Comparison of ENCODE assay signal across 9 cellular contexts in the genomic region with DNA sequence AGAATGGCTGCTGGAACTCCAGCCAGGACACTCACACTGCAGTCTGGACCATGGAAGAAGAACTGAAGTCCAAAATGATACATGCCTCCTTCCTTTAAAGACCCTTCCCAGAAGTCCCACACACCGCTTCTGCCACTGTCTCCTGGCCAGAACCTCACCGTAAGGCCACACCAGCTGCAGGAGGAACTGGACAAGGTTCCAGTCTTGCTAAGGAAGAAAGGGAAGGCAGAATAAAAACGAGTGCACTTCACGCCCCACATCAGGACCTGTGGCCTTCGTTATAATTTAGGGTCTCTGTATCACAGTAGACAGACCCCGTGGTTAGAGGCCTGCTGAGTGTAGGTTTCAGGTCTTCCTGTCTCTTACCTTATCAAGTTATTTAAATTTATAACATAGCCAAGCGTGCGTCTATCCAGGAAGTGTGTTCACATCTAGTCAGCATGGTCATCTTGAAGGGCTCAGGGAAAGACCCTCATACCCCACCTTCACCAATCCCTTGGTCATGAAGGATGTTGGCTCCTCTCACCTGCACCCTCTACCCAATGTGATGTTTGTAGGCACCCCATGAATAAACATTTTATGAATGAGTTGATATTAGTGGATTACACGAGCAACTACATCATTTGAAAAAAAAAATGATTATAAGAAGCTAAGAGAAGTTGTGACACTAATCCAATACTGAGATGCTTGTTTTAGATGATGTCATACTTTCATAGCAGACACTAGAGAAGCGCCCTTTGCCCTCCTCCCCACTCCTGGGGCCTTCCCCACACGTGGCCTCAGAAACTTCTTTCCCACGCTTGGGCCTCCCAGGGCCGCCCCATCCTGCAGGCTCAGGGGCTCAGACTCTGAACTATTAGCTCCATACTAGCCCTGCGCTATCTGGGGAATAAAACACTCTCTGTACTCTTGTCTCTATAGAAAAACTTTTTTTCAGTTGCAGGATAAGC.
DNase-seq lines count a peak whose midpoint lies in the region; ATAC-seq and TF ChIP-seq lines count a peak whose summit lies in the region.
"Had no signal": no experiment of that assay in that cellular context is flagged by ENCODE, and none has a peak within 500 bp of the region (broad histone marks: within the 10 kb centered on the region; RNA-seq: fewer than 3 reads in every experiment).

No MANE protein-coding gene starts in this region.

- H3K27me3 ChIP-seq in SU-DHL-6 (ENCODE audit: low read length) = no peaks in the 10 kb centered on the region
- H3K27me3 ChIP-seq in left lung = no peaks in the 10 kb centered on the region
- peaks cover 47% of the 10 kb centered on the region for H3K27me3 ChIP-seq in PC-9 (ENCODE audit: insufficient read depth, low read depth)
- no peaks in the 10 kb centered on the region for H3K27me3 ChIP-seq in SK-N-SH (ENCODE audit: insufficient read depth)

- H2AFZ ChIP-seq in SU-DHL-6 (ENCODE audit: low read depth, low read length, severe bottlenecking) (no peak overlapping the region), PC-9 (no peak overlapping the region), SK-N-SH (ENCODE audit: low read depth) (no peak overlapping the region)

- CTCF ChIA-PET in PC-9 (lab: Charles Lee) = no interaction called here
- CTCF ChIA-PET in SK-N-SH (lab: Yijun Ruan, JAX) = interaction anchor here (1.7 kb wide), 1 partner anchor 11 kb away, joined by 10 read pairs; no protein-coding TSS in a partner anchor

- BruUV-seq in PC-9 (replicated peaks; lab: Mats Ljungman, UMichigan) = no TSS peak

- H3K4me1 ChIP-seq in left lung = peaks cover 0 to 53% of the 10 kb centered on the region in 2 donors
- no peaks in the 10 kb centered on the region for H3K4me1 ChIP-seq in PC-9 (replicated peaks; ENCODE audit: insufficient read depth)
- peaks cover 0 to 24% of the 10 kb centered on the region in 2 experiments; a peak in 1 of 4 replicates for H3K4me1 ChIP-seq in SK-N-SH (ENCODE audit: control insufficient read depth in 1 of 2, insufficient read depth in 2 of 2, low read depth in 1 of 2, low read length in 1 of 2)

- H3K4me2 ChIP-seq in SU-DHL-6 (ENCODE audit: low read depth, low read length, poor library complexity, severe bottlenecking) = peak overlapping the region; percentile 63
- H3K4me2 ChIP-seq in PC-9 = no peak overlapping the region
- no peak overlapping the region for H3K4me2 ChIP-seq in SK-N-SH

- H4K20me1 ChIP-seq in SU-DHL-6 (ENCODE audit: low read depth, low read length) (no peaks in the 10 kb centered on the region), PC-9 (ENCODE audit: insufficient read depth) (no peaks in the 10 kb centered on the region), SK-N-SH (ENCODE audit: insufficient read depth) (no peaks in the 10 kb centered on the region)

- intact Hi-C loops in left lung (cut with DNase I) = no loop called here
- intact Hi-C loops in PC-9 (cut with micrococcal nuclease; ENCODE audit: unreplicated experiment) = no loop called here

- H3K27ac ChIP-seq in SU-DHL-6 (ENCODE audit: low read depth, low read length) = 0 out of 2 replicates have a peak overlapping the region, but pooled peaks have one; percentile 94
- H3K27ac ChIP-seq in left lung = peak overlapping the region in 1 of 2 donors; percentile 88
- no peak overlapping the region for H3K27ac ChIP-seq in PC-9
- H3K27ac ChIP-seq in SK-N-SH (ENCODE audit: low read depth in 2 of 2, low read length in 1 of 2) = no peak overlapping the region
- H3K27ac ChIP-seq: HL-60 had no signal

- POLR2A ChIA-PET in PC-9 (lab: Charles Lee; ENCODE audit: unreplicated experiment) = no interaction called here
- POLR2A ChIA-PET in SK-N-SH (lab: Yijun Ruan, JAX) = no interaction called here

- no peaks in the 10 kb centered on the region for H3K79me2 ChIP-seq in SU-DHL-6 (ENCODE audit: insufficient read depth, low read length)
- no peaks in the 10 kb centered on the region for H3K79me2 ChIP-seq in PC-9 (ENCODE audit: low read depth)
- no peaks in the 10 kb centered on the region for H3K79me2 ChIP-seq in SK-N-SH (ENCODE audit: insufficient read depth)

- ATAC-seq in GM18873 (IDR thresholded peaks at IDR 0.05; ENCODE audit: low FRiP score, unreplicated experiment) (peak; percentile 58), HG02642 (IDR thresholded peaks at IDR 0.05; ENCODE audit: poor library complexity, unreplicated experiment) (peak; percentile 58), left lung (no peak)

- H3K36me3 ChIP-seq in SU-DHL-6 (ENCODE audit: low read length) = no peaks in the 10 kb centered on the region
- no peaks in the 10 kb centered on the region for H3K36me3 ChIP-seq in left lung
- no peaks in the 10 kb centered on the region for H3K36me3 ChIP-seq in PC-9 (ENCODE audit: low read depth)
- no peaks in the 10 kb centered on the region for H3K36me3 ChIP-seq in SK-N-SH (replicated peaks in 1 of 2; ENCODE audit: control insufficient read depth in 1 of 2, insufficient read depth in 2 of 2, low read length in 1 of 2)

- TF ChIP-seq CTCF in SU-DHL-6 (IDR thresholded peaks at IDR 0.05; ENCODE audit: insufficient read depth, low read length, poor library complexity, severe bottlenecking) (no peak), left lung (IDR thresholded peaks at IDR 0.05) (no peak), PC-9 (conservative IDR thresholded peaks at IDR 0.05) (no peak), SK-N-SH (IDR thresholded peaks at IDR 0.05) (no peak)

- no peak overlapping the region for H3K4me3 ChIP-seq in SU-DHL-6 (ENCODE audit: insufficient read depth, low read length, poor library complexity, severe bottlenecking)
- no peak overlapping the region for H3K4me3 ChIP-seq in left lung
- H3K4me3 ChIP-seq in PC-9 = no peak overlapping the region
- no peak overlapping the region for H3K4me3 ChIP-seq in SK-N-SH (ENCODE audit: low read depth in 2 of 2, low read length in 1 of 2)

- TF ChIP-seq EP300 in SK-N-SH (IDR thresholded peaks at IDR 0.05; ENCODE audit: borderline replicate concordance in 1 of 2, low read depth in 1 of 2, low read length in 1 of 2) = no peak

- H3K9ac ChIP-seq in SU-DHL-6 (ENCODE audit: low read length) = no peak overlapping the region
- H3K9ac ChIP-seq in SK-N-SH = no peak overlapping the region

- WGBS in SK-N-SH (ENCODE audit: low lambda C conversion rate) = 63% methylated on average over 14 of the region's 14 CpGs

- H3K9me3 ChIP-seq in SU-DHL-6 (ENCODE audit: insufficient read depth, low read length) (no peaks in the 10 kb centered on the region), left lung (no peaks in the 10 kb centered on the region), PC-9 (ENCODE audit: insufficient read depth, low read depth) (no peaks in the 10 kb centered on the region), SK-N-SH (no peaks in the 10 kb centered on the region)

- no peaks in the 10 kb centered on the region for H3K9me2 ChIP-seq in SU-DHL-6 (replicated peaks; ENCODE audit: insufficient read depth, low read length)
- H3K9me2 ChIP-seq in PC-9 (ENCODE audit: insufficient read depth) = no peaks in the 10 kb centered on the region
- no peaks in the 10 kb centered on the region for H3K9me2 ChIP-seq in SK-N-SH

- no peak for TF ChIP-seq RAD21 in SK-N-SH (IDR thresholded peaks at IDR 0.05; ENCODE audit: low read length)

- peaks cover 15% of the 10 kb centered on the region for H3F3A ChIP-seq in SU-DHL-6 (ENCODE audit: insufficient read depth)
- no peaks in the 10 kb centered on the region for H3F3A ChIP-seq in PC-9 (ENCODE audit: insufficient read depth, low read depth)
- H3F3A ChIP-seq in SK-N-SH (replicated peaks; ENCODE audit: insufficient read depth) = no peaks in the 10 kb centered on the region

- DNase-seq in stimulated activated CD4-positive, alpha-beta T cell treated with anti-CD3 and anti-CD28 coated beads, Interleukin-15, amount 100 ng/mL, for 24 hours = peak; percentile 75
- no peak for DNase-seq in left lung
- no peak for DNase-seq in PC-9
- no peak for DNase-seq in middle frontal gyrus (ENCODE audit: extremely low spot score, low spot score)
- no peak for DNase-seq in SK-N-SH

TF ChIP-seq in SK-N-SH, 30 proteins besides CTCF, POLR2A, EP300 and RAD21:
- TF ChIP-seq RXRA (IDR thresholded peaks at IDR 0.05; ENCODE audit: borderline replicate concordance, low read depth) (no peak), TEAD4 (IDR thresholded peaks at IDR 0.05; ENCODE audit: borderline replicate concordance, insufficient read depth) (no peak), MXI1 (IDR thresholded peaks at IDR 0.05; ENCODE audit: low read depth, low read length) (no peak), FOXM1 (IDR thresholded peaks at IDR 0.05; ENCODE audit: low read depth) (no peak), TCF12 (IDR thresholded peaks at IDR 0.05) (no peak), FOXJ3 (CRISPR knock-in tag; IDR thresholded peaks at IDR 0.05) (no peak), RCOR1 (IDR thresholded peaks at IDR 0.05; ENCODE audit: low read length) (no peak), USF2 (IDR thresholded peaks at IDR 0.05; ENCODE audit: borderline replicate concordance, low read depth, low read length) (no peak)
- TF ChIP-seq, protein P1, sequence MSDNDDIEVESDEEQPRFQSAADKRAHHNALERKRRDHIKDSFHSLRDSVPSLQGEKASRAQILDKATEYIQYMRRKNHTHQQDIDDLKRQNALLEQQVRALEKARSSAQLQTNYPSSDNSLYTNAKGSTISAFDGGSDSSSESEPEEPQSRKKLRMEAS (IDR thresholded peaks at IDR 0.05; ENCODE audit: low read depth) = no peak
- TF ChIP-seq, protein P2, sequence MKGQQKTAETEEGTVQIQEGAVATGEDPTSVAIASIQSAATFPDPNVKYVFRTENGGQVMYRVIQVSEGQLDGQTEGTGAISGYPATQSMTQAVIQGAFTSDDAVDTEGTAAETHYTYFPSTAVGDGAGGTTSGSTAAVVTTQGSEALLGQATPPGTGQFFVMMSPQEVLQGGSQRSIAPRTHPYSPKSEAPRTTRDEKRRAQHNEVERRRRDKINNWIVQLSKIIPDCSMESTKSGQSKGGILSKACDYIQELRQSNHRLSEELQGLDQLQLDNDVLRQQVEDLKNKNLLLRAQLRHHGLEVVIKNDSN (IDR thresholded peaks at IDR 0.05; ENCODE audit: borderline replicate concordance, low read depth) = no peak
TF ChIP-seq in SK-N-SH: peak in this region for 0.
